21 cellular contexts compared by ENCODE assay signal in the genomic region with DNA sequence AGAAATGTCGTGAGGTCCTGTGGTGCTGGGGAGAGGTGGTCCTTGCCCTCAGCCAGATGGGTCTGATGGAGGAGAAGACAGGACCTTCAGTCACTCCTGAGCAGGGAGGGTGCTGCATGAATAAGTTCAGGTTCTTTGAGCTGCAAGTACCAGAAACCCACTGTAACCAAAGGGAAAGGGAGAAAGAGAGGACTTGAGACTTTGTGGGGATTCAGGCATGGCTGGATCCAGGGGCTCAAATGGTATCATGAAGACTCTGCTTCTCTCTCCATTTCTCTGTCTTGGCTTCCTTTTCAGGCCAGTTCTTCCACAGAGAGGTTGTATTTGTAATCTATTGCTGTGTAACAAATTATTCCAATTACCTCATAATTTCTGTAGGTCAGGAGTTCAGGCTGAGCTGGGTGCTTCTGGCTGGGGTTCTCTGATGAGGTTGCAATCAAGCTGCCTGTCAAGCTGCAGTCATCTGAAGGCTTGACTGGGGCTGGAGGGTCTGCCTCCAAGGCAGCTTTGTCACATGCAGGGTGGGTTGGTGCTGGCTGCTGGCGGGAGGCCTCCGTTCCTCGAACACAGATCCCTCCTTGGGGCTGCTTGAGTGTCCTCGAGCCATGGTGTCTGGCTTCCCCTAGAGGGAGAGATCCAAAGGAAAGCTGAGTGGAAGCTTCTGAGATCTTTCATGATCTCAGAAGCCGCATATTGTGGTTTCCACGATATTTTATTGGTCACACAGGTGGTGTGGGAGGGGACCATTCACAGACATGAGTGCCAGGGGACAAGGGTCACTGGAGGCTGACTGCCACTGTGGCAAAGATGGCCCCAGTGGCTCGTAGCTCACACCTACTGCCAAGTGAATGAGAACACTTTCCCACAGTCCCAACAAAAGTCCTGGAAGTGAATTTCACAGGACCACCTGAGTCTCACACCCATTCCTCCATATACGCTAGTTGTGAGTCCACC. TPM values are rescaled to one million over a fixed set of nuclear protein-coding genes. Genes with fewer than 3 reads are reported as not detected.
DNase-seq lines count a peak whose midpoint lies in the region; TF ChIP-seq lines count a peak whose summit lies in the region.
"Had no signal": no experiment of that assay in that cellular context is flagged by ENCODE, and none has a peak within 500 bp of the region (broad histone marks: within the 10 kb centered on the region; RNA-seq: fewer than 3 reads in every experiment).

No MANE protein-coding gene starts in this region.

- no peak overlapping the region for H2BK12ac ChIP-seq in neuronal stem cell (ENCODE audit: low read length)

- no peak overlapping the region for H2BK15ac ChIP-seq in neuronal stem cell (ENCODE audit: low read length)

- H4K8ac ChIP-seq in neuronal stem cell (ENCODE audit: low read depth, low read length) = no peak overlapping the region

- WGBS in neuronal stem cell (ENCODE audit: extremely low coverage in 2 of 2, insufficient read length in 2 of 2, insufficient replicate concordance in 1 of 2), 2 donors = no CpG with 5 or more reads among the region's 9 CpGs

- H2BK120ac ChIP-seq in neuronal stem cell (ENCODE audit: low read depth, low read length) = no peak overlapping the region

- H3K9me3 Mint-ChIP-seq in immature natural killer cell = no peaks in the 10 kb centered on the region
- H3K9me3 Mint-ChIP-seq in activated CD4-positive, alpha-beta T cell treated with anti-CD3 and anti-CD28 coated beads, Interleukin-2, amount 10 ng/mL, durations not matched to agents 24 days and 14 days = no peaks in the 10 kb centered on the region
- H3K9me3 Mint-ChIP-seq: effector memory CD8-positive, alpha-beta T cell had no signal

- peak overlapping the region; percentile 20 to 97 (median 64) for H3K27ac Mint-ChIP-seq in immature natural killer cell
- no peak overlapping the region for H3K27ac Mint-ChIP-seq in activated CD4-positive, alpha-beta T cell treated with anti-CD3 and anti-CD28 coated beads, Interleukin-2, amount 10 ng/mL, durations not matched to agents 24 days and 14 days
- H3K27ac Mint-ChIP-seq: activated CD4-positive, alpha-beta T cell treated with anti-CD3 and anti-CD28 coated beads for 36 hours had no signal

- no peak overlapping the region for H3K4me2 ChIP-seq in neuronal stem cell (ENCODE audit: insufficient read depth, low read length, poor library complexity, severe bottlenecking)

- H3K4me1 ChIP-seq in neuronal stem cell (ENCODE audit: control insufficient read depth in 2 of 2, insufficient read depth in 1 of 2, low read depth in 1 of 2, low read length in 2 of 2) (peaks cover 9 to 13% of the 10 kb centered on the region in 2 donors), tibial artery (peaks cover 0 to 16% (median 11%) of the 10 kb centered on the region in 4 donors)

- no peak for TF ChIP-seq CTCF in tibial artery (IDR thresholded peaks at IDR 0.05)

- H3K4me3 ChIP-seq in neuronal stem cell (ENCODE audit: low read length in 2 of 2) (no peak overlapping the region), tibial artery (no peak overlapping the region)
- H3K4me3 ChIP-seq: esophagus muscularis mucosa, gastrocnemius medialis, skin epidermis, stomach, upper lobe of left lung had no signal

- H3K36me3 ChIP-seq in neuronal stem cell (replicated peaks in 1 of 2; ENCODE audit: control insufficient read depth in 2 of 2, insufficient read depth in 2 of 2, low read length in 2 of 2) (no peaks in the 10 kb centered on the region), tibial artery (no peaks in the 10 kb centered on the region)
- H3K36me3 ChIP-seq: esophagus muscularis mucosa, gastrocnemius medialis, stomach, upper lobe of left lung had no signal

- H3K27ac ChIP-seq in neuronal stem cell (replicated peaks; ENCODE audit: low read length) (no peak overlapping the region), tibial artery (no peak overlapping the region)

- no peak overlapping the region for H3K23ac ChIP-seq in neuronal stem cell (ENCODE audit: low read depth, low read length, poor library complexity)

- peaks cover 0 to 12% (median 0%) of the 10 kb centered on the region in 3 experiments for H3K27me3 ChIP-seq in neuronal stem cell (ENCODE audit: control insufficient read depth in 3 of 3, insufficient read depth in 3 of 3, low read depth in 1 of 3, low read length in 3 of 3)
- H3K27me3 ChIP-seq in tibial artery = no peaks in the 10 kb centered on the region
- H3K27me3 ChIP-seq: esophagus muscularis mucosa, stomach, upper lobe of left lung had no signal

- peak overlapping the region in 2 of 5 donors; percentile 33 to 41 for H3K4me3 Mint-ChIP-seq in immature natural killer cell
- H3K4me3 Mint-ChIP-seq in activated CD4-positive, alpha-beta T cell treated with anti-CD3 and anti-CD28 coated beads, Interleukin-2, amount 10 ng/mL, durations not matched to agents 24 days and 14 days = no peak overlapping the region
- H3K4me3 Mint-ChIP-seq: activated CD4-positive, alpha-beta T cell treated with anti-CD3 and anti-CD28 coated beads for 36 hours; effector memory CD8-positive, alpha-beta T cell had no signal

- H3K14ac ChIP-seq in neuronal stem cell (ENCODE audit: low read length) = no peak overlapping the region

- no peak overlapping the region for H2BK5ac ChIP-seq in neuronal stem cell (ENCODE audit: low read length)

- H3K4ac ChIP-seq in neuronal stem cell (ENCODE audit: low read length) = no peak overlapping the region

- H3K79me1 ChIP-seq in neuronal stem cell (ENCODE audit: low read depth, low read length) = no peaks in the 10 kb centered on the region

- peak; percentile 30 for DNase-seq in activated effector memory CD4-positive, alpha-beta T cell treated with anti-CD3 and anti-CD28 coated beads, Interleukin-2, amount 50 U/mL, for 16 hours
- no peak for DNase-seq in activated effector memory CD4-positive, alpha-beta T cell treated with Interleukin-2 at 50 U/mL for 16 hours
- DNase-seq in immature natural killer cell = no peak
- no peak for DNase-seq in neuronal stem cell (ENCODE audit: low spot score)
- peak; percentile 8 to 51 for DNase-seq in tibial artery
- no peak for DNase-seq in retina
- DNase-seq in NAMALWA (ENCODE audit: low spot score) = no peak
- DNase-seq in activated CD4-positive, alpha-beta T cell treated with anti-CD3 and anti-CD28 coated beads, Interleukin-2, amount 10 ng/mL, durations not matched to agents 24 days and 14 days = no peak
- DNase-seq: activated CD4-positive, alpha-beta T cell treated with anti-CD3 and anti-CD28 coated beads for 36 hours; effector memory CD8-positive, alpha-beta T cell; gastrocnemius medialis; Karpas-422; MV-4-11; OCI-M1; SHP77 treated with DMSO at 0.1 percent for 48 hours; stimulated activated CD4-positive, alpha-beta T cell treated with anti-CD3 and anti-CD28 coated beads, Interleukin-2, amount 100 ng/mL, for 48 hours had no signal

- H3K18ac ChIP-seq in neuronal stem cell (ENCODE audit: low read length) = peak overlapping the region; percentile 15

- H2AFZ ChIP-seq in neuronal stem cell (ENCODE audit: low read length) = peak overlapping the region; percentile 71

- H3K27me3 Mint-ChIP-seq in immature natural killer cell (ENCODE audit: low read depth in 3 of 3) = peaks cover 0 to 10% (median 2%) of the 10 kb centered on the region in 3 donors
- peaks cover 26% of the 10 kb centered on the region for H3K27me3 Mint-ChIP-seq in activated CD4-positive, alpha-beta T cell treated with anti-CD3 and anti-CD28 coated beads, Interleukin-2, amount 10 ng/mL, durations not matched to agents 24 days and 14 days
- H3K27me3 Mint-ChIP-seq: effector memory CD8-positive, alpha-beta T cell had no signal

- H3K9ac ChIP-seq in neuronal stem cell (ENCODE audit: low read depth, low read length, poor library complexity) = no peak overlapping the region

- intact Hi-C loops in tibial artery (cut with DNase I; ENCODE audit: low total_unique reads) = no loop called here
- intact Hi-C loops in activated CD4-positive, alpha-beta T cell treated with anti-CD3 and anti-CD28 coated beads, Interleukin-2, amount 10 ng/mL, durations not matched to agents 24 days and 14 days (cut with micrococcal nuclease) = loop anchor here (5.0 kb wide), 1 partner anchor 407 kb away; no protein-coding TSS in a partner anchor

- H3K9me3 ChIP-seq in neuronal stem cell (replicated peaks in 1 of 2; ENCODE audit: control insufficient read depth in 2 of 2, insufficient read depth in 1 of 2, low read depth in 1 of 2, low read length in 2 of 2) (no peaks in the 10 kb centered on the region), tibial artery (no peaks in the 10 kb centered on the region)
- H3K9me3 ChIP-seq: esophagus muscularis mucosa, gastrocnemius medialis, stomach, upper lobe of left lung had no signal

- peak overlapping the region; percentile 13 for H2AK5ac ChIP-seq in neuronal stem cell (ENCODE audit: low read depth, low read length)

- H3K4me1 Mint-ChIP-seq in immature natural killer cell = peaks cover 64 to 70% of the 10 kb centered on the region in 2 donors
- H3K4me1 Mint-ChIP-seq in activated CD4-positive, alpha-beta T cell treated with anti-CD3 and anti-CD28 coated beads, Interleukin-2, amount 10 ng/mL, durations not matched to agents 24 days and 14 days = peaks cover 25% of the 10 kb centered on the region

- peaks cover 0 to 3% (median 3%) of the 10 kb centered on the region in 3 donors for H3K36me3 Mint-ChIP-seq in immature natural killer cell
- peaks cover 3% of the 10 kb centered on the region for H3K36me3 Mint-ChIP-seq in activated CD4-positive, alpha-beta T cell treated with anti-CD3 and anti-CD28 coated beads, Interleukin-2, amount 10 ng/mL, durations not matched to agents 24 days and 14 days (ENCODE audit: low read depth)
- H3K36me3 Mint-ChIP-seq: brain had no signal

- no peak overlapping the region for H4K91ac ChIP-seq in neuronal stem cell (ENCODE audit: low read depth, low read length, poor library complexity)

RNA-seq across cellular contexts. Expression of a gene that starts 5.9 kb away (rescaled TPM):
- 100 to 1,000 TPM in 2 of 3 donors, 10 to 100 TPM in 1; 97.6 to 209 (median 108) TPM for polyA plus RNA-seq in immature natural killer cell
- 3.6 TPM for polyA plus RNA-seq in neuronal stem cell (2013, experiment 1 of 2)
- polyA plus RNA-seq in neuronal stem cell (2013, experiment 2 of 2) = 3.3 TPM
- 85.6 and 86.2 TPM in 2 replicates for total RNA-seq in activated CD4-positive, alpha-beta T cell treated with anti-CD3 and anti-CD28 coated beads, Interleukin-2, amount 10 ng/mL, durations not matched to agents 24 days and 14 days

Comparison
In these comparisons a context has a peak if more than half of its experiments do, and no peak if none do; other contexts are left out.
1. DNase-seq: peak in activated effector memory CD4-positive, alpha-beta T cell treated with anti-CD3 and anti-CD28 coated beads, Interleukin-2, amount 50 U/mL, for 16 hours (single experiment) and tibial artery (2 of 2); none in activated effector memory CD4-positive, alpha-beta T cell treated with Interleukin-2 at 50 U/mL for 16 hours (single experiment), immature natural killer cell (0 of 3), neuronal stem cell (single experiment), retina (single experiment), NAMALWA (single experiment) and activated CD4-positive, alpha-beta T cell treated with anti-CD3 and anti-CD28 coated beads, Interleukin-2, amount 10 ng/mL, durations not matched to agents 24 days and 14 days (single experiment).